8 cellular contexts compared by ENCODE assay signal in the genomic region with DNA sequence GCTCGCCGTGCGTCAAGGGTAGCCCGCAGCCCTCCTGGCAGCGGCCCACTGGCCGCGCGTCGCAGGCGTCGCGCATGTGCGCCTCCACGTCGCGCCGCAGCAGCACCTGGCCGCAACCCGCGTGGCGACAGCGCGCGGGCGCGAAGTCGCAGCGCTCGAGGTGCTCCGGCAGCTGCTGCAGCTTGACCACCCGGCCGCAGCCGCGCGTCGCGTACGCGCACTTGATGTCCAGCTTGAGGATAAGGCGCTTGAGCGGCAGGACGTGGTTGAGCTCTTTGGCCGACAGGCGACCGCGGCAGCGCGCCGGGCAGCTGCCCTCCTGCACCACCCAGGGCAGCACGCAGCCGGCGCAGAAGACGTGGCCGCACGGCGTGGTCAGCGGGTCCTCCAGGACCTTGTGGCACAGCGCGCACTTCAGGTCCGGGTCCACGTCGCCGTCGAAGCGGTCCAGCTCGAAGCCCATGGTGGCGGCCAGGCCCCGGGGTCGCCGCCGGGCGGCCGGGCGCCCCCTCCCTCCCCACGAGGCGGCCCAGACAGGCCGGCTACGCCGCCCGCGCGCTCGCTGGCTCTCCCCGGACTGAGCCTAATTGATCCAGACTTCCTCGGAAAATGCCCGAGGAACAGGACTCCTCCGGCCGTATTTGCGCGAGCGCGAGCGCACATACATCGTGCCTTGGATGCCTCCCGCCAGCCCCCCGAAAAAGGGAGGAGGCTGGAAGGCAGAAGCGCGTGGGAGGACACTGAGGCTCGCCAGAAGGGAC. TPM values are rescaled to one million over a fixed set of nuclear protein-coding genes. Genes with fewer than 3 reads are reported as not detected.
DNase-seq lines count a peak whose midpoint lies in the region; ATAC-seq and TF ChIP-seq lines count a peak whose summit lies in the region.

A gene (minus strand): TSS at position 579 of the 761 bp plus-strand sequence.

- H3K36me3 ChIP-seq in SJCRH30: no peaks in the 10 kb centered on the region

- H3K27me3 ChIP-seq in SJCRH30: no peaks in the 10 kb centered on the region

- peak within 1 kb of the TSS; percentile 68 for H3K27ac Mint-ChIP-seq in neural crest cell (ENCODE audit: unreplicated experiment)

- H3K4me1 Mint-ChIP-seq in neural crest cell: peaks cover 48% of the 10 kb centered on the region

- H3K36me3 Mint-ChIP-seq in neural crest cell (ENCODE audit: low read depth): no peaks in the 10 kb centered on the region

- peaks cover 10% of the 10 kb centered on the region; the same call in 1 of the 2 replicates for H3K4me1 ChIP-seq in SJCRH30

- H3K27ac ChIP-seq in SJCRH30: peak within 1 kb of the TSS; percentile 70

- no peaks in the 10 kb centered on the region for H3K27me3 Mint-ChIP-seq in neural crest cell (ENCODE audit: low read depth)

- DNase-seq in ELR (ENCODE audit: low read depth): peak; percentile 44
- DNase-seq in SJCRH30: peak; percentile 72 to 78
- peak; percentile 88 to 95 for DNase-seq in foreskin fibroblast
- DNase-seq in neural crest cell (ENCODE audit: low read depth, low spot score): peak; percentile 57
- DNase-seq in stimulated activated CD4-positive, alpha-beta T cell treated with anti-CD3 and anti-CD28 coated beads, Interleukin-4, amount 100 ng/mL, for 4 hours: no peak

- TF ChIP-seq CTCF in foreskin fibroblast (IDR thresholded peaks at IDR 0.05; ENCODE audit: low read depth, low read length): no peak
- no peak for TF ChIP-seq CTCF in neural crest cell (conservative IDR thresholded peaks at IDR 0.05)

- peak within 1 kb of the TSS; percentile 69 for H3K4me3 ChIP-seq in SJCRH30
- peak within 1 kb of the TSS; percentile 65 to 69 for H3K4me3 ChIP-seq in foreskin fibroblast (ENCODE audit: low read depth in 1 of 2, low read length in 2 of 2)

- H3K9me3 ChIP-seq in SJCRH30 (replicated peaks): no peaks in the 10 kb centered on the region

- ATAC-seq in GM18517 (IDR thresholded peaks at IDR 0.05; ENCODE audit: unreplicated experiment) (no peak), GM21825 (IDR thresholded peaks at IDR 0.05; ENCODE audit: unreplicated experiment) (no peak), GM21367 (IDR thresholded peaks at IDR 0.05; ENCODE audit: unreplicated experiment) (no peak)

- no peaks in the 10 kb centered on the region for H3K9me3 Mint-ChIP-seq in neural crest cell

- peak within 1 kb of the TSS; percentile 91 for H3K4me3 Mint-ChIP-seq in neural crest cell

RNA-seq across cellular contexts. Expression of the gene that starts here (rescaled TPM):
- total RNA-seq in SJCRH30 (2014; rRNA removed; shearing (Covaris generic)): 27.3 and 29.5 TPM in 2 replicates
- 11.3 and 12.2 TPM in 2 replicates for total RNA-seq in neural crest cell

Comparison
In these comparisons a context has a peak if more than half of its experiments do, and no peak if none do; other contexts are left out.
1. DNase-seq: peak in ELR (single experiment), SJCRH30 (2 of 2), foreskin fibroblast (2 of 2) and neural crest cell (single experiment); none in stimulated activated CD4-positive, alpha-beta T cell treated with anti-CD3 and anti-CD28 coated beads, Interleukin-4, amount 100 ng/mL, for 4 hours (0 of 2).